1 cellular context compared by ENCODE assay signal in the genomic region with DNA sequence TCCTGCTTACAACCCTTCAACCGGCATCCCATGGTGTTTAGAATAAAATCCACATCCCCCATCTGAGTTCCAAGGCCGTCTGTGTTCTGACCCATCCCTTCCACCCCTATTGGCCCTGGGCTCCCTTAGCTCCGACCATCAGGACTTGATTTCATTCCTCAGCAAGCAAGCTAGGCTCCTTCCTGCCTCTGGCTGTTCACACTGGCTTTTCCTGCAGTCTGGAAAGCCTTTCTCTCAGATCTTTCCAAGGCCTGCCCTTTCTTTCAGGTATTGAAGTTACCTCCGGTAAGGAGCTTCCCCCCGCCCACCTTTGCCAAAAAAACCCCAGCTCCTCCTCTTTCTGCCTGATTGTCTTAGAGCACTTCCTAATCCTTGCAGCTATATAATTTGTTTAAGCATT.
TF ChIP-seq lines count a peak whose summit lies in the region.

No MANE protein-coding gene starts in this region.

TF ChIP-seq in WTC11, 78 proteins besides CTCF, POLR2A, EP300 and RAD21 (continued from another document):
- TF ChIP-seq HMGXB4 (CRISPR knock-in tag; IDR thresholded peaks at IDR 0.05) = no peak
- TF ChIP-seq NR2C2 (CRISPR knock-in tag; IDR thresholded peaks at IDR 0.05) = no peak
- no peak for TF ChIP-seq ZNF219 (CRISPR knock-in tag; IDR thresholded peaks at IDR 0.05; ENCODE audit: borderline replicate concordance)
- TF ChIP-seq HMGA2 (CRISPR knock-in tag; IDR thresholded peaks at IDR 0.05) = no peak
- TF ChIP-seq JAZF1 (CRISPR knock-in tag; IDR thresholded peaks at IDR 0.05) = no peak
